Comparison of ENCODE assay signal across 9 cellular contexts in the genomic region with DNA sequence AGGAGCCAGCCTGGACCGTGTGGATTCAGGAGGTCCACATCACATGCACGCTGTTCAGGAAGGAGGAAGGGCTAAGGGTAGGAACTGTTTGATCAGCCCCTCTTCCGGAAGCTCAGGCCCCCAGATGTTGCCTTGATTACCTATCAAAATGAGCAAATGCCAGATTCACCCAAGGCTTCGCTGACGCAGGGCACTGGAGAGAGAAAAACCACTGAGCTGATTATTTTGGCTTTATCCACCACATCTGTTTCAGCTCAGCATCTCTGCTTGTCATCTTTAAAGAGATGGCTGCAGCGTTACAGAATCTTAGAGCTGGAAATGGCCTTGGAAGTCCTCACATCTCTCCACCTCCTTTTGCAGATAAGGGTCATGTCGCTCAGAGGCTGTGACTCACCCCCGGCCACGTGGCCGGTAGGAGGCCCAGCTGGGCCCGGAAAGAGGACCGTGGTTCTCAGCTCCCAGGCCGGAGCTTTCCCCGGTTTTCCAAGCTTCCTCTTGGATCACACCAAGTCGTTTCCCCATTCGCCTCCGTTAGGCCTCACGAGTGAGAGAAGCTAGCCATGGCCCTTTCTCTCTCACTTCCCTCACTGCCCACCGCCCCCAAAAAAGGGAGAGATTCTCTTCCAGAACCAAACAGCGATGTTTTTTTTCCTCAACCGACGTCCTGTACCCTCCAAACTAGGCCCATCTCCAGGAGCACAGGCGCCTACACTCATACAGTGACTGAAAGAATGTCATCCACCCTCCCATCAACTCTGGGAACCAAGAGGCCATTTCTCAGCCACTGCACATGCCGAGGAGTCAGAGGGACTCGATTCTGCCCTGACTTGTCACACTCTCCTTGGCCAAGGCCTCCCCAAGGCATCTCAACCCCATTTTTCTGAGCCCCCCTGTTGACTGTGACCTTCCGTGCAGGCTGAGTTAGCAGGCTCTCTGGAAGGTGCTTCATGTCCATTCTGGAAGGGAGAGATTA. TPM values are rescaled to one million over a fixed set of nuclear protein-coding genes. Genes with fewer than 3 reads are reported as not detected.
A peak's percentile ranks its signal among the peaks of the same experiment; 100 is the strongest.
DNase-seq lines count a peak whose midpoint lies in the region; ATAC-seq and TF ChIP-seq lines count a peak whose summit lies in the region.
"Had no signal": no experiment of that assay in that cellular context is flagged by ENCODE, and none has a peak within 500 bp of the region (broad histone marks: within the 10 kb centered on the region; RNA-seq: fewer than 3 reads in every experiment).

No MANE protein-coding gene starts in this region.

- H3K27me3 Mint-ChIP-seq in HFFc6 (ENCODE audit: insufficient read depth) = peaks cover 2% of the 10 kb centered on the region

- no peaks in the 10 kb centered on the region for H3K27me3 ChIP-seq in thoracic aorta (replicated peaks; ENCODE audit: insufficient read depth)
- H3K27me3 ChIP-seq: cardiac muscle cell had no signal

- H3K36me3 Mint-ChIP-seq in HFFc6 (ENCODE audit: low read depth) = no peaks in the 10 kb centered on the region

- peak overlapping the region; percentile 45 to 64 for H3K27ac ChIP-seq in thoracic aorta
- H3K27ac ChIP-seq: cardiac muscle cell had no signal

- peaks cover 7 to 29% of the 10 kb centered on the region in 2 donors for H3K4me1 ChIP-seq in thoracic aorta (ENCODE audit: control insufficient read depth in 1 of 2, low read depth in 2 of 2)

- no peaks in the 10 kb centered on the region for H3K9me3 ChIP-seq in thoracic aorta

- DNase-seq in HFFc6 = peak; percentile 63
- DNase-seq in amniotic stem cell (lab: John Stamatoyannopoulos, UW) = peak; percentile 38
- peak; percentile 38 for DNase-seq in kidney tubule cell (ENCODE audit: low spot score)
- peak; percentile 65 for DNase-seq in thoracic aorta (ENCODE audit: low spot score)
- DNase-seq in GM10266 (ENCODE audit: extremely low spot score) = no peak
- DNase-seq in GM19240 (ENCODE audit: insufficient read length, low spot score) = no peak
- no peak for DNase-seq in SW 1271 (lab: John Stamatoyannopoulos, UW)

- peak overlapping the region; percentile 47 for H3K4me3 Mint-ChIP-seq in HFFc6

- ATAC-seq in thoracic aorta (ENCODE audit: insufficient number of reproducible peaks, low FRiP score, low read depth) (peak; percentile 35), GM21447 (IDR thresholded peaks at IDR 0.05; ENCODE audit: unreplicated experiment) (no peak)

- TF ChIP-seq CTCF in HFFc6 (IDR thresholded peaks at IDR 0.05) = no peak
- TF ChIP-seq CTCF in thoracic aorta (IDR thresholded peaks at IDR 0.05) = no peak
- TF ChIP-seq CTCF in GM10266 (IDR thresholded peaks at IDR 0.05; ENCODE audit: control insufficient read depth, insufficient read depth, low read depth, missing control alignments) = no peak

- H3K9me3 Mint-ChIP-seq in HFFc6 = no peaks in the 10 kb centered on the region

- peak overlapping the region; percentile 97 for H3K27ac Mint-ChIP-seq in HFFc6

- no peak overlapping the region for H3K4me3 ChIP-seq in thoracic aorta
- H3K4me3 ChIP-seq: cardiac muscle cell had no signal

- peaks cover 72% of the 10 kb centered on the region for H3K4me1 Mint-ChIP-seq in HFFc6 (ENCODE audit: low read depth)

- no peaks in the 10 kb centered on the region for H3K36me3 ChIP-seq in thoracic aorta
- H3K36me3 ChIP-seq: cardiac muscle cell had no signal

RNA-seq across cellular contexts. Expression of gene LIF, which starts 37.6 kb away (rescaled TPM):
- 1 to 10 TPM in 4 of 6 experiments, under 1 TPM in 2; 0.40 to 2.2 (median 1.1) TPM for total RNA-seq in HFFc6 (2021; fragmentation: NEBNext Ultra II Directional; extraction: Animal tissue kit (Norgen Biotek cat#: 25700))
- 10 to 100 TPM in 1 of 2 donors, 1 to 10 TPM in 1; 1.4 to 11.3 TPM for total RNA-seq in thoracic aorta

RNA-seq across cellular contexts. Expression of gene OSM, which starts 57.7 kb away (rescaled TPM):
- not detected for total RNA-seq in HFFc6 (2021; fragmentation: NEBNext Ultra II Directional; extraction: Animal tissue kit (Norgen Biotek cat#: 25700))
- total RNA-seq in thoracic aorta = 10 to 100 TPM in 1 of 2 donors, 1 to 10 TPM in 1; 3.5 to 27.1 TPM
- total RNA-seq: cardiac muscle cell had no signal

Comparison
In these comparisons a context has a peak if more than half of its experiments do, and no peak if none do; other contexts are left out.
1. DNase-seq: peak in HFFc6 (single experiment), amniotic stem cell (single experiment), kidney tubule cell (single experiment) and thoracic aorta (single experiment); none in GM10266 (single experiment), GM19240 (single experiment) and SW 1271 (0 of 2).
2. RNA of gene OSM, which starts 57.7 kb away (total RNA-seq): 3.5 to 27.1 TPM in thoracic aorta; not detected in HFFc6; every median in the first group is over 4 times any median in the second.